28 cellular contexts compared by ENCODE assay signal in genomic region chr5:2005101-2006041, GRCh38.
"Had no signal": no experiment of that assay in that cellular context is flagged by ENCODE, and none has a peak within 500 bp of the region (broad histone marks: within the 10 kb centered on the region; RNA-seq: fewer than 3 reads in every experiment).

No MANE protein-coding gene starts in this region.

- DNase-seq: activated CD4-positive, alpha-beta T cell treated with anti-CD3 and anti-CD28 coated beads, Interleukin-2, amount 50 U/mL, for 1 hour; activated CD4-positive, CD25-positive, alpha-beta regulatory T cell treated with anti-CD3 and anti-CD28 coated beads, Interleukin-2, amount 50 U/mL, for 72 hours; activated CD8-positive, alpha-beta T cell treated with anti-CD3 and anti-CD28 coated beads for 36 hours; activated naive CD4-positive, alpha-beta T cell; activated T-cell treated with anti-CD3 and anti-CD28 coated beads for 4 hours; activated T-cell treated with anti-CD3 and anti-CD28 coated beads, Interleukin-2, amount 50 U/mL, for 72 hours; cerebellar nuclear complex; colonic mucosa; effector CD8-positive, alpha-beta T cell; gastrocnemius medialis; glutamatergic neuron; left ventricle myocardium superior; midbrain; naive thymus-derived CD4-positive, alpha-beta T cell; occipital lobe; stimulated activated CD4-positive, alpha-beta T cell treated with anti-CD3 and anti-CD28 coated beads, Interleukin-12 subunit alpha, Interleukin-12 subunit beta, amount 100 ng/mL, for 4 hours; stimulated activated CD4-positive, alpha-beta T cell treated with anti-CD3 and anti-CD28 coated beads, Interleukin-4, amount 100 ng/mL, for 1 hour; stimulated activated naive CD8-positive, alpha-beta T cell treated with anti-CD3 and anti-CD28 coated beads, Interleukin-15, Interleukin-2, amounts not matched to agents 100 U/mL and 50 U/mL, for 24 hours; T-helper 2 cell; testis; transverse colon; uterus had no signal

- H3K4me3 Mint-ChIP-seq: activated CD8-positive, alpha-beta T cell treated with anti-CD3 and anti-CD28 coated beads for 36 hours; activated T-cell treated with anti-CD3 and anti-CD28 coated beads, Interleukin-2, amount 50 U/mL, for 72 hours; naive thymus-derived CD4-positive, alpha-beta T cell; neural crest cell had no signal

- FAIRE-seq: bronchial epithelial cell, islet of Langerhans had no signal

- H3K27ac Mint-ChIP-seq: activated CD8-positive, alpha-beta T cell treated with anti-CD3 and anti-CD28 coated beads for 36 hours; activated T-cell treated with anti-CD3 and anti-CD28 coated beads, Interleukin-2, amount 50 U/mL, for 72 hours had no signal

- H3K9me3 ChIP-seq: colonic mucosa, gastrocnemius medialis, testis, transverse colon, uterus had no signal

- ATAC-seq: activated CD8-positive, alpha-beta T cell treated with anti-CD3 and anti-CD28 coated beads for 36 hours; activated naive CD4-positive, alpha-beta T cell treated with anti-CD3 and anti-CD28 coated beads, Interleukin-2, amount 50 U/mL, for 72 hours; activated T-cell treated with anti-CD3 and anti-CD28 coated beads, Interleukin-2, amount 50 U/mL, for 72 hours; gastrocnemius medialis; left ventricle myocardium superior; naive thymus-derived CD4-positive, alpha-beta T cell; sciatic nerve; stimulated activated naive CD8-positive, alpha-beta T cell treated with anti-CD3 and anti-CD28 coated beads, Interleukin-15, Interleukin-2, amounts not matched to agents 100 U/mL and 50 U/mL, for 24 hours had no signal

- H3K36me3 Mint-ChIP-seq: activated naive CD4-positive, alpha-beta T cell treated with anti-CD3 and anti-CD28 coated beads, Interleukin-2, amount 50 U/mL, for 72 hours; naive thymus-derived CD4-positive, alpha-beta T cell had no signal

- H3K27ac ChIP-seq: colonic mucosa, gastrocnemius medialis, skin epidermis, testis, transverse colon had no signal

- H3K27me3 ChIP-seq: colonic mucosa, testis, transverse colon, uterus had no signal

- H3K4me3 ChIP-seq: colonic mucosa, gastrocnemius medialis, skin epidermis, testis, transverse colon, uterus had no signal

- H3K4me1 ChIP-seq: colonic mucosa, gastrocnemius medialis, transverse colon, uterus had no signal

- H3K4me1 Mint-ChIP-seq: naive thymus-derived CD4-positive, alpha-beta T cell; neural crest cell had no signal

- H3K9me3 Mint-ChIP-seq: activated CD8-positive, alpha-beta T cell treated with anti-CD3 and anti-CD28 coated beads for 36 hours; activated naive CD4-positive, alpha-beta T cell treated with anti-CD3 and anti-CD28 coated beads, Interleukin-2, amount 50 U/mL, for 72 hours; activated T-cell treated with anti-CD3 and anti-CD28 coated beads, Interleukin-2, amount 50 U/mL, for 72 hours; neural crest cell had no signal

- H3K36me3 ChIP-seq: colonic mucosa, gastrocnemius medialis, transverse colon, uterus had no signal
